In genomic region chr10:79246606-79247275, GRCh38 we compare ENCODE assay signal across 9 cellular contexts.
DNase-seq lines count a peak whose midpoint lies in the region; ATAC-seq and TF ChIP-seq lines count a peak whose summit lies in the region.
"Had no signal": no experiment of that assay in that cellular context is flagged by ENCODE, and none has a peak within 500 bp of the region (broad histone marks: within the 10 kb centered on the region; RNA-seq: fewer than 3 reads in every experiment).

No MANE protein-coding gene starts in this region.

- no peaks in the 10 kb centered on the region for H3K27me3 ChIP-seq in subcutaneous abdominal adipose tissue (ENCODE audit: control insufficient read depth in 5 of 5, insufficient read depth in 4 of 5, low read length in 5 of 5)

- peak; percentile 67 for DNase-seq in astrocyte of the hippocampus (ENCODE audit: low read depth, low spot score)
- DNase-seq in left lobe of liver (ENCODE audit: low spot score), result peak; percentile 61
- DNase-seq in CD1c-positive myeloid dendritic cell (ENCODE audit: extremely low spot score), result no peak
- DNase-seq in mesenteric fat pad (ENCODE audit: low spot score), result no peak
- DNase-seq in NCI-H510A treated with DMSO at 0.1 percent for 48 hours (lab: John Stamatoyannopoulos, UW), result no peak
- DNase-seq: activated CD8-positive, alpha-beta memory T cell treated with anti-CD3 and anti-CD28 coated beads, Interleukin-2, amount 50 U/mL, for 48 hours; NCI-H1436 had no signal

- H3K4me1 ChIP-seq in HEK293 (ENCODE audit: control insufficient read depth, insufficient read depth, low read length), result peaks cover 4% of the 10 kb centered on the region
- peaks cover 38 to 90% (median 84%) of the 10 kb centered on the region in 5 donors for H3K4me1 ChIP-seq in subcutaneous abdominal adipose tissue (ENCODE audit: control insufficient read depth in 5 of 5, insufficient read depth in 5 of 5, low read length in 5 of 5)

- peak overlapping the region in 3 of 5 donors; percentile 2 to 54 (median 43) for H3K9ac ChIP-seq in subcutaneous abdominal adipose tissue (ENCODE audit: low read length in 5 of 5)

- H3K9me3 ChIP-seq in HEK293 (ENCODE audit: control insufficient read depth, insufficient read depth, low read depth, low read length) (no peaks in the 10 kb centered on the region), subcutaneous abdominal adipose tissue (ENCODE audit: control insufficient read depth in 5 of 5, low read length in 5 of 5) (no peaks in the 10 kb centered on the region)

- no peaks in the 10 kb centered on the region for H3K36me3 ChIP-seq in HEK293 (ENCODE audit: control insufficient read depth in 2 of 2, insufficient read depth in 1 of 2, low read length in 2 of 2)
- peaks cover 0 to under 1% (median 0%) of the 10 kb centered on the region in 5 donors for H3K36me3 ChIP-seq in subcutaneous abdominal adipose tissue (ENCODE audit: control insufficient read depth in 5 of 5, insufficient read depth in 5 of 5, low read length in 5 of 5)

- H3K27ac ChIP-seq in HEK293 (ENCODE audit: extremely low read depth, low read depth, low read length) (no peak overlapping the region), subcutaneous abdominal adipose tissue (ENCODE audit: low read depth, low read length) (peak overlapping the region; percentile 76)

- no peak for TF ChIP-seq CTCF in HEK293 (tag by site-specific recombination; IDR thresholded peaks at IDR 0.05)

- POLR2A ChIA-PET in HEK293 (lab: Yijun Ruan, JAX), result no interaction called here

- CTCF ChIA-PET in HEK293 (lab: Yijun Ruan, JAX), result interaction anchor here (0.6 kb wide), 1 partner anchor 1400 kb away, joined by 5 read pairs; no protein-coding TSS in a partner anchor

- H3K4me3 ChIP-seq in HEK293 (ENCODE audit: low read depth, low read length) (no peak overlapping the region), subcutaneous abdominal adipose tissue (ENCODE audit: low read depth in 1 of 5, low read length in 5 of 5) (peak overlapping the region in 2 of 5 donors; percentile 21 to 23)

- ATAC-seq in left lobe of liver, result peak; percentile 42

TF ChIP-seq in HEK293, 187 proteins besides CTCF, POLR2A, EP300 and RAD21:
- no peak for TF ChIP-seq ZNF19 (tag by site-specific recombination; IDR thresholded peaks at IDR 0.05; ENCODE audit: low read depth)
- peak; percentile 70 for TF ChIP-seq GLIS1 (tag by site-specific recombination; IDR thresholded peaks at IDR 0.05)
- TF ChIP-seq ZNF658 (tag by site-specific recombination; IDR thresholded peaks at IDR 0.05), result no peak
- TF ChIP-seq ZNF664 (tag by site-specific recombination; IDR thresholded peaks at IDR 0.05), result no peak
- peak; percentile 12; the same call in 1 of the 2 replicates for TF ChIP-seq ZIC2 (tag by site-specific recombination; IDR thresholded peaks at IDR 0.05)
- no peak for TF ChIP-seq ZNF560 (tag by site-specific recombination; IDR thresholded peaks at IDR 0.05; ENCODE audit: borderline replicate concordance)

Comparison
In these comparisons a context has a peak if more than half of its experiments do, and no peak if none do; other contexts are left out.
1. DNase-seq: peak in astrocyte of the hippocampus (single experiment) and left lobe of liver (single experiment); none in CD1c-positive myeloid dendritic cell (single experiment), mesenteric fat pad (single experiment) and NCI-H510A treated with DMSO at 0.1 percent for 48 hours (single experiment).